ENCODE assay signal across 1 cellular context in genomic region chr5:141923443-141924313, GRCh38.
TF ChIP-seq lines count a peak whose summit lies in the region.

Gene DELE1 (plus strand): TSS chr5:141923871. CDS start chr5:141923942, 71 bp downstream.

TF ChIP-seq in HepG2, 621 proteins besides CTCF, POLR2A, EP300 and RAD21 (continued from another document and continues in another):
- TF ChIP-seq USF2 (IDR thresholded peaks at IDR 0.05; ENCODE audit: low read depth, low read length) (no peak), USF2 (CRISPR knock-in tag; IDR thresholded peaks at IDR 0.05; ENCODE audit: borderline replicate concordance) (no peak), FOXK1 (CRISPR knock-in tag; IDR thresholded peaks at IDR 0.05; ENCODE audit: borderline replicate concordance, low read depth) (peak; percentile 20; the same call in 1 of the 2 replicates), HOXA7 (CRISPR knock-in tag; IDR thresholded peaks at IDR 0.05) (no peak), NRL (CRISPR knock-in tag; IDR thresholded peaks at IDR 0.05; ENCODE audit: borderline replicate concordance) (peak; percentile 61; the same call in 1 of the 2 replicates), MYC (CRISPR knock-in tag; IDR thresholded peaks at IDR 0.05; ENCODE audit: borderline replicate concordance) (peak; percentile 88), ZNF282 (IDR thresholded peaks at IDR 0.05; ENCODE audit: partially characterized antibody) (no peak), ZNF550 (CRISPR knock-in tag; IDR thresholded peaks at IDR 0.05; ENCODE audit: borderline replicate concordance) (no peak), ZZZ3 (CRISPR knock-in tag; IDR thresholded peaks at IDR 0.05; ENCODE audit: borderline replicate concordance) (peak; percentile 90; the same call in 1 of the 2 replicates), ARHGAP35 (CRISPR knock-in tag; IDR thresholded peaks at IDR 0.05; ENCODE audit: borderline replicate concordance) (peak; percentile 57; the same call in 1 of the 2 replicates), NFATC3 (CRISPR knock-in tag; IDR thresholded peaks at IDR 0.05) (no peak), SOX5 (CRISPR knock-in tag; IDR thresholded peaks at IDR 0.05; ENCODE audit: borderline replicate concordance) (no peak; the same call in 1 of the 2 replicates), MIER2 (CRISPR knock-in tag; IDR thresholded peaks at IDR 0.05) (peak; percentile 50), ETV6 (CRISPR knock-in tag; conservative IDR thresholded peaks at IDR 0.05) (peak; percentile 36; the same call in 1 of the 2 replicates), ATF3 (CRISPR knock-in tag; IDR thresholded peaks at IDR 0.05) (no peak), KDM3A (CRISPR knock-in tag; IDR thresholded peaks at IDR 0.05; ENCODE audit: low read depth) (peak; percentile 68; the same call in 1 of the 2 replicates), KIAA2018 (CRISPR knock-in tag; IDR thresholded peaks at IDR 0.05; ENCODE audit: borderline replicate concordance) (no peak), HMGXB4 (CRISPR knock-in tag; IDR thresholded peaks at IDR 0.05; ENCODE audit: borderline replicate concordance in 1 of 2, low read depth in 1 of 2) (peak; percentile 87 to 92), ZNF280D (CRISPR knock-in tag; IDR thresholded peaks at IDR 0.05) (peak; percentile 80), ZNF784 (CRISPR knock-in tag; IDR thresholded peaks at IDR 0.05; ENCODE audit: borderline replicate concordance) (peak; percentile 75; the same call in 1 of the 2 replicates), TFDP1 (CRISPR knock-in tag; IDR thresholded peaks at IDR 0.05; ENCODE audit: borderline replicate concordance) (peak; percentile 58; the same call in 1 of the 2 replicates), NFKB2 (CRISPR knock-in tag; IDR thresholded peaks at IDR 0.05; ENCODE audit: borderline replicate concordance) (peak; percentile 73; the same call in 1 of the 2 replicates), ZNF367 (CRISPR knock-in tag; IDR thresholded peaks at IDR 0.05; ENCODE audit: borderline replicate concordance) (0 out of 2 replicates have a peak, but pooled peaks have one; percentile 6), ZFP36L1 (CRISPR knock-in tag; IDR thresholded peaks at IDR 0.05) (no peak), ZNF83 (CRISPR knock-in tag; IDR thresholded peaks at IDR 0.05; ENCODE audit: borderline replicate concordance) (no peak), ZNF264 (CRISPR knock-in tag; IDR thresholded peaks at IDR 0.05) (no peak), ZNF746 (CRISPR knock-in tag; IDR thresholded peaks at IDR 0.05) (no peak), TEF (CRISPR knock-in tag; IDR thresholded peaks at IDR 0.05) (no peak), NFIC (IDR thresholded peaks at IDR 0.05; ENCODE audit: low read length) (no peak), ZNF354B (CRISPR knock-in tag; IDR thresholded peaks at IDR 0.05) (no peak), ZNF891 (CRISPR knock-in tag; IDR thresholded peaks at IDR 0.05) (peak; percentile 69), ZBTB2 (CRISPR knock-in tag; IDR thresholded peaks at IDR 0.05; ENCODE audit: low read depth) (no peak; the same call in 1 of the 2 replicates), HMG20B (CRISPR knock-in tag; conservative IDR thresholded peaks at IDR 0.05) (no peak), NFE2 (CRISPR knock-in tag; IDR thresholded peaks at IDR 0.05) (no peak), ZNF251 (CRISPR knock-in tag; IDR thresholded peaks at IDR 0.05) (no peak), ZBTB3 (CRISPR knock-in tag; IDR thresholded peaks at IDR 0.05; ENCODE audit: borderline replicate concordance, low read depth) (0 out of 2 replicates have a peak, but pooled peaks have one; percentile 63), CREB3 (CRISPR knock-in tag; IDR thresholded peaks at IDR 0.05) (no peak)
